16 cellular contexts compared by ENCODE assay signal in genomic region chr10:85927952-85928677, GRCh38.
DNase-seq lines count a peak whose midpoint lies in the region; ATAC-seq, FAIRE-seq and TF ChIP-seq lines count a peak whose summit lies in the region.
"Had no signal": no experiment of that assay in that cellular context is flagged by ENCODE, and none has a peak within 500 bp of the region (broad histone marks: within the 10 kb centered on the region; RNA-seq: fewer than 3 reads in every experiment).

No MANE protein-coding gene starts in this region.

- in situ Hi-C loops in KBM-7 (cut with MboI; ENCODE audit: low pct_unique_long_range_greater_than_20kb, low sequenced_read_pairs) = no loop called here

- H3K36me3 ChIP-seq in H1 (ENCODE audit: control insufficient read depth in 2 of 4, insufficient read depth in 4 of 4, low read length in 3 of 4) (no peaks in the 10 kb centered on the region), spleen (no peaks in the 10 kb centered on the region)
- H3K36me3 ChIP-seq: MG63 had no signal

- no peaks in the 10 kb centered on the region for H4K20me1 ChIP-seq in H1 (replicated peaks in 1 of 2; ENCODE audit: control insufficient read depth in 1 of 2, insufficient read depth in 2 of 2, low read length in 2 of 2)

- POLR2A ChIA-PET in H1 (lab: Charles Lee; ENCODE audit: partially characterized antibody) = no interaction called here

- H3K23me2 ChIP-seq in H1 (ENCODE audit: low read depth, low read length) = no peaks in the 10 kb centered on the region; the same call in 1 of the 2 replicates

- H4K8ac ChIP-seq in H1 (ENCODE audit: extremely low read depth, insufficient read depth, low read length) = no peak overlapping the region; the same call in 1 of the 2 replicates

- no peaks in the 10 kb centered on the region for H3K4me1 ChIP-seq in H1 (replicated peaks in 1 of 4; ENCODE audit: control insufficient read depth in 3 of 4, insufficient read depth in 4 of 4, low read length in 3 of 4)
- H3K4me1 ChIP-seq in spleen = no peaks in the 10 kb centered on the region

- no peak overlapping the region; the same call in 1 of the 2 replicates for H3K18ac ChIP-seq in H1 (ENCODE audit: extremely low read depth, low read length)

- H2BK20ac ChIP-seq in H1 (ENCODE audit: low read length) = no peak overlapping the region

- no peak for TF ChIP-seq CTCF in H1 (IDR thresholded peaks at IDR 0.05; ENCODE audit: control extremely low read depth in 1 of 3, insufficient read depth in 1 of 3, low read depth in 1 of 3, low read length in 3 of 3)
- no peak for TF ChIP-seq CTCF in spleen (IDR thresholded peaks at IDR 0.05 in 8 of 11, conservative IDR thresholded peaks at IDR 0.05 in 3 of 11)

- H2AFZ ChIP-seq in H1 (ENCODE audit: low read length) = peak overlapping the region; percentile 70; the same call in 1 of the 2 replicates

- no peak overlapping the region for H3K56ac ChIP-seq in H1 (replicated peaks; ENCODE audit: insufficient read length, low read depth, low read length)

- H3K9me3 ChIP-seq in H1 (ENCODE audit: insufficient read depth in 2 of 2, low read depth in 1 of 2, low read length in 1 of 2) (no peaks in the 10 kb centered on the region), spleen (no peaks in the 10 kb centered on the region)
- H3K9me3 ChIP-seq: MG63 had no signal

- TF ChIP-seq EP300 in H1 (IDR thresholded peaks at IDR 0.05; ENCODE audit: borderline replicate concordance in 1 of 2, low read depth in 2 of 2, low read length in 2 of 2) = no peak

- intact Hi-C loops in left colon (cut with DNase I, micrococcal nuclease) = no loop called here
- intact Hi-C loops in spleen (cut with DNase I; ENCODE audit: low total_unique reads) = no loop called here

- no peak overlapping the region for H3K4ac ChIP-seq in H1 (replicated peaks; ENCODE audit: insufficient read length, low read depth, low read length)

- H3K23ac ChIP-seq in H1 (ENCODE audit: insufficient read length) = no peak overlapping the region

- H2BK120ac ChIP-seq in H1 (replicated peaks; ENCODE audit: low read depth, low read length) = no peak overlapping the region

- no peak overlapping the region for H2BK12ac ChIP-seq in H1 (ENCODE audit: low read depth, low read length)

- H3K79me1 ChIP-seq in H1 (ENCODE audit: low read depth, low read length) = no peaks in the 10 kb centered on the region

- H3K14ac ChIP-seq in H1 (ENCODE audit: insufficient read length) = no peak overlapping the region

- H2BK15ac ChIP-seq in H1 (ENCODE audit: low read length) = no peak overlapping the region

- ATAC-seq in left colon (peak; percentile 53), HG03432 (IDR thresholded peaks at IDR 0.05; ENCODE audit: unreplicated experiment) (no peak)

- FAIRE-seq in H1 (lab: Jason Lieb, UNC) = no peak
- FAIRE-seq: frontal cortex had no signal

- H3K4me3 ChIP-seq in H1 (ENCODE audit: extremely low read depth in 1 of 4, insufficient read depth in 2 of 4, low read depth in 3 of 4, low read length in 4 of 4) (no peak overlapping the region), spleen (no peak overlapping the region)
- H3K4me3 ChIP-seq: MG63 had no signal

- peak; percentile 45 for DNase-seq in Ammon's horn (ENCODE audit: low spot score)
- peak; percentile 76 for DNase-seq in HT1080 (ENCODE audit: low read depth)
- no peak for DNase-seq in H1 (ENCODE audit: low read depth in 1 of 2, low spot score in 2 of 2)
- no peak for DNase-seq in left colon
- DNase-seq in KBM-7 = no peak
- DNase-seq in spleen = no peak
- DNase-seq in activated T-cell treated with anti-CD3 and anti-CD28 coated beads for 4 hours = no peak
- DNase-seq: HCEC 1CT, mesenchymal stem cell, MG63, NCI-H2081 treated with DMSO at 0.1 percent for 48 hours, NCI-H774, nephron progenitor cell, T-helper 2 cell had no signal

- 89% methylated on average over 9 of the region's 9 CpGs; no CpG with 5 or more reads in 1 of the 2 experiments for WGBS in H1 (ENCODE audit: extremely low coverage in 1 of 2, insufficient coverage in 1 of 2, insufficient read length in 1 of 2, insufficient replicate concordance in 2 of 2, low coverage in 1 of 2, low lambda C conversion rate in 2 of 2, missing lambda C conversion rate in 1 of 2), 2 experiments
- 46 to 70% (median 53%) methylated on average over 9 of the region's 9 CpGs for WGBS in spleen, 5 donors

- no peak for TF ChIP-seq POLR2A in H1 (IDR thresholded peaks at IDR 0.05; ENCODE audit: control extremely low read depth in 1 of 2, low read depth in 2 of 2, low read length in 2 of 2)
- TF ChIP-seq POLR2A in spleen (IDR thresholded peaks at IDR 0.05) = no peak

- H3K9ac ChIP-seq in H1 (replicated peaks in 1 of 4; ENCODE audit: extremely low read depth in 1 of 4, low read depth in 3 of 4, low read length in 3 of 4) = no peak overlapping the region

- no peak overlapping the region for H3K27ac ChIP-seq in H1 (ENCODE audit: low read depth, low read length)
- H3K27ac ChIP-seq in spleen = no peak overlapping the region

- CTCF ChIA-PET in H1 (lab: Charles Lee; ENCODE audit: partially characterized antibody) = interaction anchor here (0.6 to 1.2 kb wide), 3 partner anchors 12 to 317 kb away, joined by 3 read pairs; no protein-coding TSS in a partner anchor

- no peak overlapping the region for H3K4me2 ChIP-seq in H1 (ENCODE audit: insufficient read depth in 1 of 2, low read depth in 2 of 2, low read length in 2 of 2)

- H4K5ac ChIP-seq in H1 (ENCODE audit: insufficient read length, low read depth, low read length) = no peak overlapping the region

- H4K91ac ChIP-seq in H1 (replicated peaks; ENCODE audit: insufficient read length, low read length) = no peak overlapping the region

- no peak overlapping the region for H2BK5ac ChIP-seq in H1 (ENCODE audit: low read depth, low read length)

- no peak for TF ChIP-seq RAD21 in H1 (IDR thresholded peaks at IDR 0.05 in 1 of 2, conservative IDR thresholded peaks at IDR 0.05 in 1 of 2; ENCODE audit: low read depth in 2 of 2, low read length in 2 of 2)

- H3K27me3 ChIP-seq in H1 (replicated peaks in 1 of 4; ENCODE audit: control insufficient read depth in 3 of 4, extremely low read depth in 1 of 4, insufficient read depth in 3 of 4, low read length in 3 of 4) (no peaks in the 10 kb centered on the region), spleen (replicated peaks in 1 of 7) (peaks cover 0 to 6% (median 0%) of the 10 kb centered on the region in 7 donors)
- H3K27me3 ChIP-seq: MG63 had no signal

- no peaks in the 10 kb centered on the region for H3K79me2 ChIP-seq in H1 (ENCODE audit: control insufficient read depth in 1 of 2, insufficient read depth in 2 of 2, low read length in 2 of 2)

- no peak overlapping the region for H2AK5ac ChIP-seq in H1 (ENCODE audit: low read depth, low read length)

TF ChIP-seq in H1, 55 proteins besides CTCF, POLR2A, EP300 and RAD21:
- no peak for TF ChIP-seq GTF2F1 (IDR thresholded peaks at IDR 0.05; ENCODE audit: borderline replicate concordance, low read depth, low read length)
- no peak for TF ChIP-seq CBX8 (IDR thresholded peaks at IDR 0.05; ENCODE audit: borderline replicate concordance, low read depth, low read length)
- no peak for TF ChIP-seq RNF2 (IDR thresholded peaks at IDR 0.05; ENCODE audit: borderline replicate concordance, low read depth, low read length, missing control alignments, poor library complexity, severe bottlenecking)
- TF ChIP-seq EGR1 (IDR thresholded peaks at IDR 0.05; ENCODE audit: borderline replicate concordance, low read depth, low read length) = no peak
- TF ChIP-seq CEBPB (IDR thresholded peaks at IDR 0.05; ENCODE audit: low read depth, low read length) = no peak
- no peak for TF ChIP-seq KDM5A (IDR thresholded peaks at IDR 0.05; ENCODE audit: low read length)
- TF ChIP-seq RXRA (IDR thresholded peaks at IDR 0.05; ENCODE audit: insufficient read depth, low read depth, low read length) = no peak
- TF ChIP-seq MAX (IDR thresholded peaks at IDR 0.05) = no peak
- no peak for TF ChIP-seq SIRT6 (IDR thresholded peaks at IDR 0.05; ENCODE audit: low read length)
- no peak for TF ChIP-seq NANOG (IDR thresholded peaks at IDR 0.05; ENCODE audit: insufficient read depth, low read depth, low read length, poor library complexity, severe bottlenecking)
- TF ChIP-seq HDAC2 (IDR thresholded peaks at IDR 0.05; ENCODE audit: borderline replicate concordance in 1 of 2, low read depth in 2 of 2, low read length in 2 of 2) = no peak
- no peak for TF ChIP-seq ZNF274 (IDR thresholded peaks at IDR 0.05; ENCODE audit: borderline replicate concordance, extremely low read depth, low read length)
- TF ChIP-seq CTBP2 (IDR thresholded peaks at IDR 0.05; ENCODE audit: borderline replicate concordance, insufficient read depth, insufficient read length, low read length) = no peak
- TF ChIP-seq SRF (IDR thresholded peaks at IDR 0.05; ENCODE audit: low read depth, low read length) = no peak
- TF ChIP-seq BACH1 (IDR thresholded peaks at IDR 0.05; ENCODE audit: low read length) = no peak
- no peak for TF ChIP-seq CBX5 (IDR thresholded peaks at IDR 0.05; ENCODE audit: low read depth, low read length)
- no peak for TF ChIP-seq FOSL1 (IDR thresholded peaks at IDR 0.05; ENCODE audit: insufficient read depth, low read depth, low read length)
- TF ChIP-seq TAF7 (optimal IDR thresholded peaks at IDR 0.05; ENCODE audit: borderline replicate concordance, low read depth, low read length) = no peak
- TF ChIP-seq POLR2AphosphoS5 (IDR thresholded peaks at IDR 0.05; ENCODE audit: low read depth, low read length) = no peak

Comparison
In these comparisons a context has a peak if more than half of its experiments do, and no peak if none do; other contexts are left out.
1. DNase-seq: peak in Ammon's horn (single experiment) and HT1080 (single experiment); none in H1 (0 of 2), left colon (0 of 2), KBM-7 (single experiment), spleen (single experiment) and activated T-cell treated with anti-CD3 and anti-CD28 coated beads for 4 hours (single experiment).